In the genomic region with DNA sequence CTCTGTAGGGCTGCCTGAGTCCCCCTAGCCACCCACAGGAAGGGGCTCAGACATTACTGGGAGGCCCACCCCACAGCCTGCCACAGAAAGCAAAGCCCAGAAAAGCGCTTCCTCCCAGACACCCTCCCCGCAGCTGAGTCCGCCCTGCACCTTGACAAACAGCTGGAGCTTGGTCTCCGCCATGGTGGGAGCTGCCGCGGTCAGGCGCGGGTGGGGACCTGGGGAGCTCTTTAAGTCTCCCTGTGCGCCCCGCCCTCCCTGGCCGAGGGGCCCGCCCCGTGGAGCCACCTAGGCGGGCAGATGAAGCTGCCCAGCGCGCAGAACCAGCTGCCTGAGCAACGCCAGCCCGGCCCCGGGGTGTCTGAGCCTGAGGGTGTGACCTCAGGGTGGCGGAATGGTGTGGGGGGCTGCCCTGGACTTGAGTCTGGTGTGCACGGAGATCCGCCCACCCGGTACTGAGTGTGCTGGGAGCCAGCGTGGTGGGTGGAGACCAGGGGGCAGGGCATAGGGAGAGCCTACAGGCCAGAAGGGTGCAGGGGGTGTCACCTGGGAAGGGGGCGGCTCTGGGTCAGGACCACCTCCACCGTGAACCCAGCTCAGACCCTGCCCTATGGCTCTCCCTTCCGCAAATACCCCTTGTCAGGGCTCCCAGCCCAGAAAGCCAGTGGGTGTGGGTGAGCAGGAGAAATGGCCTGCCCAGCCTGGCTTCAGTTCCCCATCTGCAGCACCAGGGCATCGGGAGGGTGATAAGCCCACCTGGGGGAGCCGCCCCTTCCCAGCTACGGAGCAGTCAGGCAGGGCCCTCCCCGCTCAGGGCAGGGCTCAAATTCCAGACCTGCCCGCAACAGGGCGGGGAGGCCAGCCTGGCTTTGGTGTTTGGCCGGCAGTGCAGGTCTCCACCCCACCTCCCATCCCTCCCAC, we compare ENCODE assay signal across 8 cellular contexts. TPM values are rescaled to one million over a fixed set of nuclear protein-coding genes. Genes with fewer than 3 reads are reported as not detected.
DNase-seq lines count a peak whose midpoint lies in the region; ATAC-seq and TF ChIP-seq lines count a peak whose summit lies in the region.

A gene with protein sequence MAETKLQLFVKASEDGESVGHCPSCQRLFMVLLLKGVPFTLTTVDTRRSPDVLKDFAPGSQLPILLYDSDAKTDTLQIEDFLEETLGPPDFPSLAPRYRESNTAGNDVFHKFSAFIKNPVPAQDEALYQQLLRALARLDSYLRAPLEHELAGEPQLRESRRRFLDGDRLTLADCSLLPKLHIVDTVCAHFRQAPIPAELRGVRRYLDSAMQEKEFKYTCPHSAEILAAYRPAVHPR (minus strand): TSS at position 208 of the 921 bp plus-strand sequence. CDS start 25 bp downstream, at position 183.

- POLR2A ChIA-PET in Caco-2 (lab: Charles Lee) = no interaction called here

- ATAC-seq in left lung (peak; percentile 66), GM19395 (IDR thresholded peaks at IDR 0.05; ENCODE audit: unreplicated experiment) (no peak)

- H3K4me3 ChIP-seq in Caco-2 (ENCODE audit: low read depth, low read length) (peak within 1 kb of the TSS; percentile 34), NB4 (ENCODE audit: low read depth, low read length) (no peak within 1 kb of the TSS), left lung (peak within 1 kb of the TSS; percentile 20 to 26), transverse colon (peak within 1 kb of the TSS in 2 of 4 donors; percentile 18 to 19)

- H3K36me3 ChIP-seq in Caco-2 (ENCODE audit: control insufficient read depth, insufficient read depth, low read length) (no peaks in the 10 kb centered on the region), left lung (peaks cover 0 to 19% of the 10 kb centered on the region in 2 donors), transverse colon (no peaks in the 10 kb centered on the region)

- H3K27me3 ChIP-seq in Caco-2 (replicated peaks; ENCODE audit: control insufficient read depth, insufficient read depth, low read length) (no peaks in the 10 kb centered on the region), left lung (peaks cover 0 to 32% of the 10 kb centered on the region in 2 donors), transverse colon (peaks cover 24% of the 10 kb centered on the region)

- no peak for TF ChIP-seq EP300 in transverse colon (IDR thresholded peaks at IDR 0.05; ENCODE audit: low read depth)

- in situ Hi-C loops in transverse colon (cut with MboI; ENCODE audit: low pct_ligation_motif_present in 1 of 4, low pct_unique_long_range_greater_than_20kb in 1 of 4, low sequenced_read_pairs in 3 of 4) = no loop called here

- no peaks in the 10 kb centered on the region for H3K9me3 Mint-ChIP-seq in Caco-2 (ENCODE audit: unreplicated experiment)

- H3K27ac ChIP-seq in left lung = peak within 1 kb of the TSS; percentile 33 to 69
- H3K27ac ChIP-seq in transverse colon = peak within 1 kb of the TSS; percentile 7 to 60 (median 52)

- no peaks in the 10 kb centered on the region for H3K9me3 ChIP-seq in Caco-2
- no peaks in the 10 kb centered on the region for H3K9me3 ChIP-seq in left lung
- no peaks in the 10 kb centered on the region for H3K9me3 ChIP-seq in transverse colon

- WGBS in transverse colon (ENCODE audit: low coverage in 1 of 2), 2 donors = 18% methylated on average over 32 of the region's 34 CpGs; no CpG with 5 or more reads in 1 of the 2 donors

- H3K27ac Mint-ChIP-seq in Caco-2 (ENCODE audit: unreplicated experiment) = peak within 1 kb of the TSS; percentile 69

- TF ChIP-seq POLR2A in NB4 (IDR thresholded peaks at IDR 0.05; ENCODE audit: extremely low read depth, insufficient read length) (no peak), transverse colon (IDR thresholded peaks at IDR 0.05) (no peak)

- peaks cover 30% of the 10 kb centered on the region for H3K4me1 ChIP-seq in Caco-2
- peaks cover 27 to 90% of the 10 kb centered on the region in 2 donors for H3K4me1 ChIP-seq in left lung
- H3K4me1 ChIP-seq in transverse colon = peaks cover 30 to 61% (median 48%) of the 10 kb centered on the region in 4 donors

- intact Hi-C loops in Caco-2 (cut with micrococcal nuclease; ENCODE audit: unreplicated experiment) = loop anchor here (2.0 kb wide), 1 partner anchor 48 kb away; no protein-coding TSS in a partner anchor
- intact Hi-C loops in left lung (cut with DNase I) = no loop called here
- intact Hi-C loops in transverse colon (cut with DNase I; ENCODE audit: low total_unique reads) = no loop called here

- no TSS peak for BruUV-seq in Caco-2 (replicated peaks; lab: Mats Ljungman, UMichigan)

- no peaks in the 10 kb centered on the region for H3K27me3 Mint-ChIP-seq in Caco-2 (ENCODE audit: insufficient read depth, unreplicated experiment)

- peaks cover 10% of the 10 kb centered on the region for H3K4me1 Mint-ChIP-seq in Caco-2 (ENCODE audit: low read depth, unreplicated experiment)

- peak; percentile 79 to 83 for DNase-seq in Caco-2
- DNase-seq in NB4 (ENCODE audit: low read depth) = peak; percentile 54
- DNase-seq in activated effector memory CD4-positive, alpha-beta T cell treated with Interleukin-2 at 50 U/mL for 16 hours = peak; percentile 52
- peak; percentile 78 to 93 for DNase-seq in left lung
- peak; percentile 75 for DNase-seq in transverse colon
- no peak for DNase-seq in GM20000 (ENCODE audit: low spot score)
- DNase-seq in ecto neural progenitor cell (ENCODE audit: low spot score) = no peak

- CTCF ChIA-PET in Caco-2 (lab: Charles Lee) = interaction anchor here (0.5 to 2.8 kb wide), 9 partner anchors 18 to 178 kb away, joined by 3 to 13 read pairs (median 4); a partner anchor contains a TSS

- TF ChIP-seq CTCF in Caco-2 (IDR thresholded peaks at IDR 0.05; ENCODE audit: insufficient read depth in 1 of 2, low read depth in 1 of 2, low read length in 1 of 2, severe bottlenecking in 1 of 2, unreplicated experiment in 1 of 2) (no peak), NB4 (IDR thresholded peaks at IDR 0.05; ENCODE audit: low read depth, low read length) (no peak), left lung (IDR thresholded peaks at IDR 0.05) (no peak), transverse colon (IDR thresholded peaks at IDR 0.05) (no peak), GM20000 (IDR thresholded peaks at IDR 0.05; ENCODE audit: extremely low read depth, missing control alignments) (no peak)

- H3K36me3 Mint-ChIP-seq in Caco-2 (ENCODE audit: insufficient read depth, unreplicated experiment) = peaks cover 37% of the 10 kb centered on the region

- H3K4me3 Mint-ChIP-seq in Caco-2 (ENCODE audit: unreplicated experiment) = peak within 1 kb of the TSS; percentile 67

RNA-seq across cellular contexts. Expression of the gene that starts here (rescaled TPM):
- total RNA-seq in Caco-2 (2022) = 4.5 and 4.7 TPM in 2 replicates
- total RNA-seq in left lung = 10 to 100 TPM; 39.7 to 85.4 TPM
- total RNA-seq in transverse colon = 1 to 10 TPM in 2 of 4 donors, not detected in 2; 2.5 to 3.8 TPM

Comparison
In these comparisons a context has a peak if more than half of its experiments do, and no peak if none do; other contexts are left out.
1. DNase-seq: peak in Caco-2 (2 of 2), NB4 (single experiment), activated effector memory CD4-positive, alpha-beta T cell treated with Interleukin-2 at 50 U/mL for 16 hours (single experiment), left lung (2 of 2) and transverse colon (single experiment); none in GM20000 (single experiment) and ecto neural progenitor cell (single experiment).